1 cellular context compared by ENCODE assay signal in the genomic region with DNA sequence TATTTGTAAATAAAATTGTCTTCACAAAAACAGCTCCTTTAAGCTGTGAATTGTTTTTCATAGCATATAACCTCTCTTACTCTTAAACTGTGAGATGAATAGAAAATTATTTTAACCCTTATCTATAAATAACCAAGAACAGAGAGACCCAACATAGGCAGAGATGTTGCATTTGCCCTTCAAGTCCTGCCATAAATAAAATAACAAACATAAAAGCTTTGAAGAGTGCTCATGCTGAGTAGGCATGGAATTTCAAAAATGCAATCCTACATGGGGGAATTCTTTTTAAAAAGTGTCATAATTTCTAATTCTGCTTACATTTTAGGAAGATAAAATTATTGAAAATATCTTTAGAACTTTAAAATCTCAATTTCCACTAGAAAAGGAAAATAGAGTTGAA.
TF ChIP-seq lines count a peak whose summit lies in the region.

No MANE protein-coding gene starts in this region.

TF ChIP-seq in H1, 55 proteins besides CTCF, POLR2A, EP300 and RAD21:
- TF ChIP-seq, protein P1, sequence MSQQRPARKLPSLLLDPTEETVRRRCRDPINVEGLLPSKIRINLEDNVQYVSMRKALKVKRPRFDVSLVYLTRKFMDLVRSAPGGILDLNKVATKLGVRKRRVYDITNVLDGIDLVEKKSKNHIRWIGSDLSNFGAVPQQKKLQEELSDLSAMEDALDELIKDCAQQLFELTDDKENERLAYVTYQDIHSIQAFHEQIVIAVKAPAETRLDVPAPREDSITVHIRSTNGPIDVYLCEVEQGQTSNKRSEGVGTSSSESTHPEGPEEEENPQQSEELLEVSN (IDR thresholded peaks at IDR 0.05) = no peak
- peak; percentile 17; the same call in 1 of the 2 replicates for TF ChIP-seq TEAD4 (IDR thresholded peaks at IDR 0.05; ENCODE audit: low read depth, low read length)
TF ChIP-seq in H1: peak in this region for 1.
